In the genomic region with DNA sequence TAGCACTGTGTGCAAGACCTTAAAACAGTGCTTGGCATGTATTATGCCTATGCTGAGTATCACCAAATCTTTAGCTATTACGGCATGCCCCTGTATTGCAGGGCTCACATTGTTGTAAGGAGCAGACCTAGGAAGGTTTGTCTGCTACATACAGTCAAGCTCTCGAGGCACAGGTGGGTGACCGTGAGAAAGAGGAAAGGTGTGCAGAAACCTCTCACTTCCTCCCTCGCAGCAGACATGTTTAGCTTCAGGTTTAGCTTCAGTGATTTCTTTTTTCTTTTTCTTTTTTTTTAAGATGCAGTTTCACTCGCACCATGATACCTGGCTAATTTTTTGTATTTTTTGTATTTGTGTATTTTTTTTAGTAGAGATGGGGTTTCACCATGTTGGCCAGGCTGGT, we compare ENCODE assay signal across 16 cellular contexts.
DNase-seq lines count a peak whose midpoint lies in the region; ATAC-seq and TF ChIP-seq lines count a peak whose summit lies in the region.
"Had no signal": no experiment of that assay in that cellular context is flagged by ENCODE, and none has a peak within 500 bp of the region (broad histone marks: within the 10 kb centered on the region; RNA-seq: fewer than 3 reads in every experiment).

No MANE protein-coding gene starts in this region.

- H3K27ac ChIP-seq in WERI-Rb-1 = no peak overlapping the region
- H3K27ac ChIP-seq: psoas muscle had no signal

- ATAC-seq in GM19328 (IDR thresholded peaks at IDR 0.05; ENCODE audit: unreplicated experiment) = peak; percentile 77
- ATAC-seq in GM21786 (IDR thresholded peaks at IDR 0.05; ENCODE audit: unreplicated experiment) = peak; percentile 90
- peak; percentile 69 for ATAC-seq in HG03354 (IDR thresholded peaks at IDR 0.05; ENCODE audit: poor library complexity, severe bottlenecking, unreplicated experiment)
- no peak for ATAC-seq in GM18520 (IDR thresholded peaks at IDR 0.05; ENCODE audit: unreplicated experiment)
- no peak for ATAC-seq in WTC11
- ATAC-seq: psoas muscle had no signal

- POLR2A ChIA-PET in WTC11 (lab: Charles Lee) = no interaction called here

- no peaks in the 10 kb centered on the region for H3K9me3 ChIP-seq in WERI-Rb-1 (ENCODE audit: severe bottlenecking)
- H3K9me3 ChIP-seq: MG63, psoas muscle had no signal

- no peaks in the 10 kb centered on the region for H3K27me3 Mint-ChIP-seq in WTC11 (ENCODE audit: low read depth)
- H3K27me3 Mint-ChIP-seq: naive B cell had no signal

- CTCF ChIA-PET in WTC11 (lab: Charles Lee) = no interaction called here

- H3K4me3 ChIP-seq in GM12864 (ENCODE audit: low read depth, low read length) (no peak overlapping the region), WERI-Rb-1 (ENCODE audit: low read depth, low read length) (no peak overlapping the region)
- H3K4me3 ChIP-seq: MG63, psoas muscle had no signal

- H3K9me3 Mint-ChIP-seq in WTC11 = peaks cover 11% of the 10 kb centered on the region

- no peaks in the 10 kb centered on the region for H3K36me3 ChIP-seq in WERI-Rb-1
- H3K36me3 ChIP-seq: MG63 had no signal

- H3K36me3 Mint-ChIP-seq in WTC11 = peaks cover under 1% of the 10 kb centered on the region
- H3K36me3 Mint-ChIP-seq: naive B cell had no signal

- H3K4me1 Mint-ChIP-seq in WTC11 = no peaks in the 10 kb centered on the region

- TF ChIP-seq CTCF in GM12864 (IDR thresholded peaks at IDR 0.05; ENCODE audit: low read depth, low read length, missing control alignments) (no peak), WERI-Rb-1 (IDR thresholded peaks at IDR 0.05; ENCODE audit: low read depth, low read length) (no peak), WTC11 (IDR thresholded peaks at IDR 0.05) (no peak)

- H3K27ac Mint-ChIP-seq in WTC11 = no peak overlapping the region

- peak; percentile 42 for DNase-seq in GM12864 (ENCODE audit: low read depth)
- no peak for DNase-seq in WERI-Rb-1
- DNase-seq in NCI-H1694 treated with DMSO at 0.1 percent for 48 hours (lab: John Stamatoyannopoulos, UW) = no peak
- DNase-seq in WTC11 (ENCODE audit: low spot score) = no peak
- DNase-seq: activated gamma-delta T cell, aorta, MG63, naive B cell, NCI-H2029 treated with DMSO at 0.1 percent for 48 hours, NCI-H748 treated with DMSO at 0.1 percent for 48 hours, psoas muscle, SW 1271 had no signal

- H3K4me3 Mint-ChIP-seq in WTC11 = no peak overlapping the region
- H3K4me3 Mint-ChIP-seq: naive B cell had no signal

- H3K27me3 ChIP-seq in WERI-Rb-1 (ENCODE audit: insufficient read depth, low read depth, severe bottlenecking) = no peaks in the 10 kb centered on the region

TF ChIP-seq in WTC11, 78 proteins besides CTCF, POLR2A, EP300 and RAD21:
- TF ChIP-seq, protein P1, sequence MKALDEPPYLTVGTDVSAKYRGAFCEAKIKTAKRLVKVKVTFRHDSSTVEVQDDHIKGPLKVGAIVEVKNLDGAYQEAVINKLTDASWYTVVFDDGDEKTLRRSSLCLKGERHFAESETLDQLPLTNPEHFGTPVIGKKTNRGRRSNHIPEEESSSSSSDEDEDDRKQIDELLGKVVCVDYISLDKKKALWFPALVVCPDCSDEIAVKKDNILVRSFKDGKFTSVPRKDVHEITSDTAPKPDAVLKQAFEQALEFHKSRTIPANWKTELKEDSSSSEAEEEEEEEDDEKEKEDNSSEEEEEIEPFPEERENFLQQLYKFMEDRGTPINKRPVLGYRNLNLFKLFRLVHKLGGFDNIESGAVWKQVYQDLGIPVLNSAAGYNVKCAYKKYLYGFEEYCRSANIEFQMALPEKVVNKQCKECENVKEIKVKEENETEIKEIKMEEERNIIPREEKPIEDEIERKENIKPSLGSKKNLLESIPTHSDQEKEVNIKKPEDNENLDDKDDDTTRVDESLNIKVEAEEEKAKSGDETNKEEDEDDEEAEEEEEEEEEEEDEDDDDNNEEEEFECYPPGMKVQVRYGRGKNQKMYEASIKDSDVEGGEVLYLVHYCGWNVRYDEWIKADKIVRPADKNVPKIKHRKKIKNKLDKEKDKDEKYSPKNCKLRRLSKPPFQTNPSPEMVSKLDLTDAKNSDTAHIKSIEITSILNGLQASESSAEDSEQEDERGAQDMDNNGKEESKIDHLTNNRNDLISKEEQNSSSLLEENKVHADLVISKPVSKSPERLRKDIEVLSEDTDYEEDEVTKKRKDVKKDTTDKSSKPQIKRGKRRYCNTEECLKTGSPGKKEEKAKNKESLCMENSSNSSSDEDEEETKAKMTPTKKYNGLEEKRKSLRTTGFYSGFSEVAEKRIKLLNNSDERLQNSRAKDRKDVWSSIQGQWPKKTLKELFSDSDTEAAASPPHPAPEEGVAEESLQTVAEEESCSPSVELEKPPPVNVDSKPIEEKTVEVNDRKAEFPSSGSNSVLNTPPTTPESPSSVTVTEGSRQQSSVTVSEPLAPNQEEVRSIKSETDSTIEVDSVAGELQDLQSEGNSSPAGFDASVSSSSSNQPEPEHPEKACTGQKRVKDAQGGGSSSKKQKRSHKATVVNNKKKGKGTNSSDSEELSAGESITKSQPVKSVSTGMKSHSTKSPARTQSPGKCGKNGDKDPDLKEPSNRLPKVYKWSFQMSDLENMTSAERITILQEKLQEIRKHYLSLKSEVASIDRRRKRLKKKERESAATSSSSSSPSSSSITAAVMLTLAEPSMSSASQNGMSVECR (CRISPR knock-in tag; IDR thresholded peaks at IDR 0.05; ENCODE audit: borderline replicate concordance) = no peak

Comparison
In these comparisons a context has a peak if more than half of its experiments do, and no peak if none do; other contexts are left out.
1. ATAC-seq: peak in GM19328 (single experiment), GM21786 (single experiment) and HG03354 (single experiment); none in GM18520 (single experiment) and WTC11 (single experiment).